In the genomic region with DNA sequence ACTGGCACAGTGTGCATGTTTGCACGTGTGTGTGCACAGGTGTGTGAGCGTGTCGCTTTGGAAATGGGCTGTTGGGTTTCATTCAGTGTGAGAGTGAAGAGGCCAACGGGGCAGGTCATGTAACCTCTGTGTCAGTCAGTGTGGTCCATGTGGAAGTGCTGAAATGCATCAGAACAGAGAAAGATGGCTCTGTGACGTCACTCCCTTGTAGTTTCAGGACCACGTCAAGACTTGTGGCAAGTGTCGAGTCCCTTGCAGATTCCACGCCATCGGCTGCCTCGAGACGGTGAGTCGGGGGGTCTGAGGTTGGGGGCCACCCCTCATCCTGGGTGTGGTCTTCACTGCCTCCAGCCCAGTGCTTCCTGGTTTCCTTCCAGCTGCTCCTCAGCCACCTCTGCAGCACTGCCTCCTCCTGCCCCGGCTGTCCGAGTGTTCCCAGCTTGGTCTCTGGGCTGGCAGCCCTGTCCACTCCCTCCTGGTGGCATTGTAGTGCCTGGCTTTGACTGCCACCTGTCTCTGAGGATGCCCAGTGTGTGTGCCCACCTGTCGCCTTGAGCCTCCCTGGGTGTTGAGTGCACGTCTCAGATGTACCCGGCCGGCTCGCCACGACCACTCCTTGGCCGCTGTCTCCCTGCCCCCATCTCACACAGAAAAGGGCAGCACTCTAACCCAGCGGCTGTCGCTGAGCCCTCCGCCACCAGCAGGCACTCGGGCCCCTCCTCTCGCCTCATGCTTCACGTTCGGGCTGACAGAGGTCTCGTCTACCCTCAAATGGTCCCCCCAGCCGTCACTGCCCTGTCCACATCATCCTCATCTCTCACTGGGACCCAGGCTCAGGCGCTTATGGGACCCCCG, we compare ENCODE assay signal across 2 cellular contexts.
TF ChIP-seq lines count a peak whose summit lies in the region.

No MANE protein-coding gene starts in this region.

TF ChIP-seq in liver, 16 proteins besides CTCF, POLR2A, EP300 and RAD21:
- no peak for TF ChIP-seq GABPA (IDR thresholded peaks at IDR 0.05 in 1 of 2, conservative IDR thresholded peaks at IDR 0.05 in 1 of 2)
- no peak for TF ChIP-seq JUND (IDR thresholded peaks at IDR 0.05)
- TF ChIP-seq, protein P1, sequence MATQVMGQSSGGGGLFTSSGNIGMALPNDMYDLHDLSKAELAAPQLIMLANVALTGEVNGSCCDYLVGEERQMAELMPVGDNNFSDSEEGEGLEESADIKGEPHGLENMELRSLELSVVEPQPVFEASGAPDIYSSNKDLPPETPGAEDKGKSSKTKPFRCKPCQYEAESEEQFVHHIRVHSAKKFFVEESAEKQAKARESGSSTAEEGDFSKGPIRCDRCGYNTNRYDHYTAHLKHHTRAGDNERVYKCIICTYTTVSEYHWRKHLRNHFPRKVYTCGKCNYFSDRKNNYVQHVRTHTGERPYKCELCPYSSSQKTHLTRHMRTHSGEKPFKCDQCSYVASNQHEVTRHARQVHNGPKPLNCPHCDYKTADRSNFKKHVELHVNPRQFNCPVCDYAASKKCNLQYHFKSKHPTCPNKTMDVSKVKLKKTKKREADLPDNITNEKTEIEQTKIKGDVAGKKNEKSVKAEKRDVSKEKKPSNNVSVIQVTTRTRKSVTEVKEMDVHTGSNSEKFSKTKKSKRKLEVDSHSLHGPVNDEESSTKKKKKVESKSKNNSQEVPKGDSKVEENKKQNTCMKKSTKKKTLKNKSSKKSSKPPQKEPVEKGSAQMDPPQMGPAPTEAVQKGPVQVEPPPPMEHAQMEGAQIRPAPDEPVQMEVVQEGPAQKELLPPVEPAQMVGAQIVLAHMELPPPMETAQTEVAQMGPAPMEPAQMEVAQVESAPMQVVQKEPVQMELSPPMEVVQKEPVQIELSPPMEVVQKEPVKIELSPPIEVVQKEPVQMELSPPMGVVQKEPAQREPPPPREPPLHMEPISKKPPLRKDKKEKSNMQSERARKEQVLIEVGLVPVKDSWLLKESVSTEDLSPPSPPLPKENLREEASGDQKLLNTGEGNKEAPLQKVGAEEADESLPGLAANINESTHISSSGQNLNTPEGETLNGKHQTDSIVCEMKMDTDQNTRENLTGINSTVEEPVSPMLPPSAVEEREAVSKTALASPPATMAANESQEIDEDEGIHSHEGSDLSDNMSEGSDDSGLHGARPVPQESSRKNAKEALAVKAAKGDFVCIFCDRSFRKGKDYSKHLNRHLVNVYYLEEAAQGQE (IDR thresholded peaks at IDR 0.05): peak; percentile 46
TF ChIP-seq in liver: peak in this region for 1.

TF ChIP-seq in HEK293T, 16 proteins besides CTCF, POLR2A, EP300 and RAD21:
- no peak for TF ChIP-seq FOXM1 (IDR thresholded peaks at IDR 0.05; ENCODE audit: borderline replicate concordance)
- no peak for TF ChIP-seq LEF1 (IDR thresholded peaks at IDR 0.05; ENCODE audit: borderline replicate concordance)
- TF ChIP-seq FOXK2 (IDR thresholded peaks at IDR 0.05): no peak
- no peak for TF ChIP-seq TARDBP (IDR thresholded peaks at IDR 0.05)
- TF ChIP-seq SP1 (IDR thresholded peaks at IDR 0.05): no peak
- TF ChIP-seq L3MBTL2 (conservative IDR thresholded peaks at IDR 0.05): no peak
- TF ChIP-seq HDGF (IDR thresholded peaks at IDR 0.05; ENCODE audit: borderline replicate concordance): no peak
- TF ChIP-seq FOXA1 (IDR thresholded peaks at IDR 0.05): no peak
- TF ChIP-seq, protein P2, sequence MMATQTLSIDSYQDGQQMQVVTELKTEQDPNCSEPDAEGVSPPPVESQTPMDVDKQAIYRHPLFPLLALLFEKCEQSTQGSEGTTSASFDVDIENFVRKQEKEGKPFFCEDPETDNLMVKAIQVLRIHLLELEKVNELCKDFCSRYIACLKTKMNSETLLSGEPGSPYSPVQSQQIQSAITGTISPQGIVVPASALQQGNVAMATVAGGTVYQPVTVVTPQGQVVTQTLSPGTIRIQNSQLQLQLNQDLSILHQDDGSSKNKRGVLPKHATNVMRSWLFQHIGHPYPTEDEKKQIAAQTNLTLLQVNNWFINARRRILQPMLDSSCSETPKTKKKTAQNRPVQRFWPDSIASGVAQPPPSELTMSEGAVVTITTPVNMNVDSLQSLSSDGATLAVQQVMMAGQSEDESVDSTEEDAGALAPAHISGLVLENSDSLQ (IDR thresholded peaks at IDR 0.05): no peak
